Comparison of ENCODE assay signal across 8 cellular contexts in genomic region chr18:12391487-12392136, GRCh38. TPM values are rescaled to one million over a fixed set of nuclear protein-coding genes. Genes with fewer than 3 reads are reported as not detected.
A peak's percentile ranks its signal among the peaks of the same experiment; 100 is the strongest.
DNase-seq lines count a peak whose midpoint lies in the region; ATAC-seq and TF ChIP-seq lines count a peak whose summit lies in the region.

No MANE protein-coding gene starts in this region.

- TF ChIP-seq CTCF in GM06990 (IDR thresholded peaks at IDR 0.05; ENCODE audit: insufficient read depth, low read length, poor library complexity, severe bottlenecking): peak; percentile 96
- TF ChIP-seq CTCF in HFFc6 (IDR thresholded peaks at IDR 0.05): peak; percentile 91
- peak; percentile 99 for TF ChIP-seq CTCF in epithelial cell of esophagus (IDR thresholded peaks at IDR 0.05; ENCODE audit: insufficient read depth, low read depth, low read length, missing control alignments)
- TF ChIP-seq CTCF in thoracic aorta (IDR thresholded peaks at IDR 0.05): peak; percentile 90

- peaks cover 13% of the 10 kb centered on the region for H3K4me1 Mint-ChIP-seq in HFFc6 (ENCODE audit: low read depth)
- H3K4me1 Mint-ChIP-seq in activated CD4-positive, alpha-beta memory T cell treated with anti-CD3 and anti-CD28 coated beads, Interleukin-2, amount 10 ng/mL, durations not matched to agents 7 days and 5 days: no peaks in the 10 kb centered on the region

- peak; percentile 70 for ATAC-seq in thoracic aorta (ENCODE audit: insufficient number of reproducible peaks, low FRiP score, low read depth)

- DNase-seq in GM06990 (ENCODE audit: extremely low read depth, insufficient read length): no peak
- peak; percentile 58 for DNase-seq in HFFc6
- DNase-seq in NCI-H2227 treated with DMSO at 0.1 percent for 48 hours (lab: John Stamatoyannopoulos, UW): peak; percentile 62
- DNase-seq in activated CD4-positive, alpha-beta memory T cell treated with anti-CD3 and anti-CD28 coated beads, Interleukin-2, amount 10 ng/mL, durations not matched to agents 7 days and 5 days: peak; percentile 59
- peak; percentile 72 for DNase-seq in epithelial cell of esophagus (ENCODE audit: low read depth)
- peak; percentile 65 for DNase-seq in midbrain (lab: John Stamatoyannopoulos, UW)
- DNase-seq in thoracic aorta (ENCODE audit: low spot score): no peak
- DNase-seq in DMS153 treated with DMSO at 0.1 percent for 48 hours (lab: John Stamatoyannopoulos, UW; ENCODE audit: unreplicated experiment): no peak

- H3K27ac ChIP-seq in thoracic aorta: no peak overlapping the region

- no peak overlapping the region for H3K4me3 Mint-ChIP-seq in HFFc6
- H3K4me3 Mint-ChIP-seq in activated CD4-positive, alpha-beta memory T cell treated with anti-CD3 and anti-CD28 coated beads, Interleukin-2, amount 10 ng/mL, durations not matched to agents 7 days and 5 days: no peak overlapping the region

- CTCF ChIA-PET in activated CD4-positive, alpha-beta memory T cell treated with anti-CD3 and anti-CD28 coated beads, Interleukin-2, amount 10 ng/mL, durations not matched to agents 7 days and 5 days (lab: Charles Lee): interaction anchor here (0.5 to 2.7 kb wide), 22 partner anchors 10 to 413 kb away, joined by 3 to 25 read pairs (median 4); partner anchors contain the start of genes AFG3L2 and PRELID3A

- no peak overlapping the region for H3K4me3 ChIP-seq in GM06990 (replicated peaks; ENCODE audit: low read depth, low read length)
- no peak overlapping the region for H3K4me3 ChIP-seq in epithelial cell of esophagus (ENCODE audit: low read length)
- no peak overlapping the region for H3K4me3 ChIP-seq in thoracic aorta

- H3K27me3 Mint-ChIP-seq in HFFc6 (ENCODE audit: insufficient read depth): no peaks in the 10 kb centered on the region
- peaks cover 5% of the 10 kb centered on the region for H3K27me3 Mint-ChIP-seq in activated CD4-positive, alpha-beta memory T cell treated with anti-CD3 and anti-CD28 coated beads, Interleukin-2, amount 10 ng/mL, durations not matched to agents 7 days and 5 days

- H3K27me3 ChIP-seq in GM06990 (replicated peaks; ENCODE audit: control insufficient read depth, insufficient read depth, low read length) (no peaks in the 10 kb centered on the region; the same call in 1 of the 2 replicates), thoracic aorta (replicated peaks; ENCODE audit: insufficient read depth) (no peaks in the 10 kb centered on the region)

- no peaks in the 10 kb centered on the region for H3K4me1 ChIP-seq in thoracic aorta (ENCODE audit: control insufficient read depth in 1 of 2, low read depth in 2 of 2)

- POLR2A ChIA-PET in activated CD4-positive, alpha-beta memory T cell treated with anti-CD3 and anti-CD28 coated beads, Interleukin-2, amount 10 ng/mL, durations not matched to agents 7 days and 5 days (lab: Charles Lee): interaction anchor here (0.6 to 1.9 kb wide), 4 partner anchors 15 to 267 kb away, joined by 3 to 8 read pairs (median 5); partner anchors contain the start of genes AFG3L2, PRELID3A and SPIRE1

- H3K9me3 Mint-ChIP-seq in HFFc6: no peaks in the 10 kb centered on the region
- H3K9me3 Mint-ChIP-seq in activated CD4-positive, alpha-beta memory T cell treated with anti-CD3 and anti-CD28 coated beads, Interleukin-2, amount 10 ng/mL, durations not matched to agents 7 days and 5 days: no peaks in the 10 kb centered on the region

- no peak overlapping the region for H3K27ac Mint-ChIP-seq in HFFc6
- no peak overlapping the region for H3K27ac Mint-ChIP-seq in activated CD4-positive, alpha-beta memory T cell treated with anti-CD3 and anti-CD28 coated beads, Interleukin-2, amount 10 ng/mL, durations not matched to agents 7 days and 5 days

- no peaks in the 10 kb centered on the region for H3K36me3 ChIP-seq in GM06990 (ENCODE audit: control insufficient read depth, insufficient read depth, low read length)
- no peaks in the 10 kb centered on the region for H3K36me3 ChIP-seq in thoracic aorta

- H3K9me3 ChIP-seq in thoracic aorta: no peaks in the 10 kb centered on the region

- H3K36me3 Mint-ChIP-seq in HFFc6 (ENCODE audit: low read depth): no peaks in the 10 kb centered on the region
- no peaks in the 10 kb centered on the region for H3K36me3 Mint-ChIP-seq in activated CD4-positive, alpha-beta memory T cell treated with anti-CD3 and anti-CD28 coated beads, Interleukin-2, amount 10 ng/mL, durations not matched to agents 7 days and 5 days (ENCODE audit: low read depth)

RNA-seq across cellular contexts. Expression of gene AFG3L2, which starts 14.6 kb away (rescaled TPM):
- 10 to 100 TPM; 35.2 to 44.4 (median 39.0) TPM for total RNA-seq in HFFc6 (2021; fragmentation: NEBNext Ultra II Directional; extraction: Animal tissue kit (Norgen Biotek cat#: 25700))
- 10 to 100 TPM; 31.9 to 32.8 TPM for total RNA-seq in activated CD4-positive, alpha-beta memory T cell treated with anti-CD3 and anti-CD28 coated beads, Interleukin-2, amount 10 ng/mL, durations not matched to agents 7 days and 5 days
- 10 to 100 TPM; 24.2 to 58.1 TPM for total RNA-seq in thoracic aorta

RNA-seq across cellular contexts. Expression of gene PRELID3A, which starts 16.1 kb away (rescaled TPM):
- 1 to 10 TPM; 5.8 to 7.2 (median 6.6) TPM for total RNA-seq in HFFc6 (2021; fragmentation: NEBNext Ultra II Directional; extraction: Animal tissue kit (Norgen Biotek cat#: 25700))
- 1 to 10 TPM; 2.2 to 2.3 TPM for total RNA-seq in activated CD4-positive, alpha-beta memory T cell treated with anti-CD3 and anti-CD28 coated beads, Interleukin-2, amount 10 ng/mL, durations not matched to agents 7 days and 5 days
- total RNA-seq in thoracic aorta: 1 to 10 TPM in 1 of 2 donors, under 1 TPM in 1; 0.81 to 4.3 TPM

Comparison
In these comparisons a context has a peak if more than half of its experiments do, and no peak if none do; other contexts are left out.
1. DNase-seq: peak in HFFc6 (single experiment), NCI-H2227 treated with DMSO at 0.1 percent for 48 hours (single experiment), activated CD4-positive, alpha-beta memory T cell treated with anti-CD3 and anti-CD28 coated beads, Interleukin-2, amount 10 ng/mL, durations not matched to agents 7 days and 5 days (single experiment), epithelial cell of esophagus (single experiment) and midbrain (single experiment); none in GM06990 (single experiment), thoracic aorta (single experiment) and DMS153 treated with DMSO at 0.1 percent for 48 hours (single experiment).
2. Peak in every context shown above with its lines, with median percentiles within 50 percentile points of each other: CTCF ChIP-seq.